ENCODE assay signal across 18 cellular contexts in the genomic region with DNA sequence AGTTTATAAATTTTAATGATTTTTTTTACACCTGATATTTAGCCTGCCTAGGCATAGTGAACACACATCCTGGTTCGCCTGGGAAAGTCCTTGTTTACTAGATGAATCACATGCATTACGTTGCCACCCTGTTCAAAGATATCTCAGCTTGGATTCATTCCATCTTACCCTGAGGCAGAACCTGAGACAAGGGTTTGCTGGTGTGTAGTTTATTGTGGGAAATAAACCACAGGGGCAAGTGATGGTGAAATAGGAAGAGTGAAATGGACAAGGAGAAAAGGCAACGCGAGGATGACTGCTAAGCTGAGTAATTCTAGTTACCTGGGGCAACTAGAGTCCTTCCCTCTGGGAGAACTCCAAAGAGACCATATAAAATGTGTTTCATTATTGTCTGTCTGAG.
DNase-seq lines count a peak whose midpoint lies in the region; ATAC-seq and TF ChIP-seq lines count a peak whose summit lies in the region.
"Had no signal": no experiment of that assay in that cellular context is flagged by ENCODE, and none has a peak within 500 bp of the region (broad histone marks: within the 10 kb centered on the region; RNA-seq: fewer than 3 reads in every experiment).

No MANE protein-coding gene starts in this region.

- in situ Hi-C loops in Panc1 (cut with HindIII; ENCODE audit: low pct_unique_long_range_greater_than_20kb, low sequenced_read_pairs): no loop called here

- ATAC-seq in Panc1 (peak; percentile 69), heart right ventricle (no peak)
- ATAC-seq: Right ventricle myocardium inferior; stimulated activated effector memory CD8-positive, alpha-beta T cell treated with anti-CD3 and anti-CD28 coated beads, Interleukin-12 subunit alpha, Interleukin-12 subunit beta, amount 100 ng/mL, for 72 hours had no signal

- no peaks in the 10 kb centered on the region for H3K4me1 Mint-ChIP-seq in CD8-positive, alpha-beta memory T cell
- H3K4me1 Mint-ChIP-seq: activated naive CD4-positive, alpha-beta T cell treated with anti-CD3 and anti-CD28 coated beads, Interleukin-2, amount 10 ng/mL, durations not matched to agents 7 days and 5 days; stimulated activated effector memory CD8-positive, alpha-beta T cell treated with anti-CD3 and anti-CD28 coated beads, Interleukin-12 subunit alpha, Interleukin-12 subunit beta, amount 100 ng/mL, for 72 hours had no signal

- BruUV-seq in Panc1 (replicated peaks; lab: Mats Ljungman, UMichigan): no TSS peak

- intact Hi-C loops in Panc1 (cut with micrococcal nuclease; ENCODE audit: unreplicated experiment): no loop called here
- intact Hi-C loops in tibial artery (cut with DNase I; ENCODE audit: low total_unique reads): no loop called here
- intact Hi-C loops in heart right ventricle (cut with DNase I): no loop called here

- POLR2A ChIA-PET in Panc1 (lab: Charles Lee): no interaction called here
- POLR2A ChIA-PET in CD8-positive, alpha-beta memory T cell (lab: Charles Lee): no interaction called here

- H3K4me3 Mint-ChIP-seq in CD8-positive, alpha-beta memory T cell: no peak overlapping the region
- H3K4me3 Mint-ChIP-seq: activated naive CD4-positive, alpha-beta T cell treated with anti-CD3 and anti-CD28 coated beads, Interleukin-2, amount 10 ng/mL, durations not matched to agents 7 days and 5 days; stimulated activated effector memory CD8-positive, alpha-beta T cell treated with anti-CD3 and anti-CD28 coated beads, Interleukin-12 subunit alpha, Interleukin-12 subunit beta, amount 100 ng/mL, for 72 hours; T-helper 1 cell treated with Interleukin-12 subunit alpha and Interleukin-12 subunit beta and Interleukin-4 antibody, amounts not matched to agents 30 μg/mL and 1 μg/mL, for 36 hours had no signal

- no peak overlapping the region for H3K27ac Mint-ChIP-seq in CD8-positive, alpha-beta memory T cell
- H3K27ac Mint-ChIP-seq: activated naive CD4-positive, alpha-beta T cell treated with anti-CD3 and anti-CD28 coated beads, Interleukin-2, amount 10 ng/mL, durations not matched to agents 7 days and 5 days; stimulated activated effector memory CD8-positive, alpha-beta T cell treated with anti-CD3 and anti-CD28 coated beads, Interleukin-12 subunit alpha, Interleukin-12 subunit beta, amount 100 ng/mL, for 72 hours; T-helper 1 cell treated with Interleukin-12 subunit alpha and Interleukin-12 subunit beta and Interleukin-4 antibody, amounts not matched to agents 30 μg/mL and 1 μg/mL, for 36 hours had no signal

- peaks cover 0 to 19% (median 6%) of the 10 kb centered on the region in 5 donors for H3K9me3 Mint-ChIP-seq in CD8-positive, alpha-beta memory T cell

- 79 to 86% methylated on average over 4 of the region's 4 CpGs for WGBS in heart right ventricle, 2 donors

- no peaks in the 10 kb centered on the region for H3K36me3 Mint-ChIP-seq in CD8-positive, alpha-beta memory T cell
- H3K36me3 Mint-ChIP-seq: activated naive CD4-positive, alpha-beta T cell treated with anti-CD3 and anti-CD28 coated beads, Interleukin-2, amount 10 ng/mL, durations not matched to agents 7 days and 5 days; stimulated activated effector memory CD8-positive, alpha-beta T cell treated with anti-CD3 and anti-CD28 coated beads, Interleukin-12 subunit alpha, Interleukin-12 subunit beta, amount 100 ng/mL, for 72 hours had no signal

- DNase-seq in NCI-H345 (lab: John Stamatoyannopoulos, UW) (peak; percentile 33), NCI-H345 treated with DMSO at 0.1 percent for 48 hours (lab: John Stamatoyannopoulos, UW; ENCODE audit: unreplicated experiment) (no peak), Panc1 (ENCODE audit: low read depth, low spot score) (peak; percentile 61), epithelial cell of prostate (ENCODE audit: low read depth, low spot score) (peak; percentile 99), tibial artery (no peak), heart right ventricle (no peak), AG08395 (ENCODE audit: low spot score) (no peak)
- no peak for DNase-seq in CD8-positive, alpha-beta memory T cell
- DNase-seq: activated CD4-positive, CD25-positive, alpha-beta regulatory T cell treated with anti-CD3 and anti-CD28 coated beads, Interleukin-2, amount 50 U/mL, for 72 hours; activated naive CD4-positive, alpha-beta T cell treated with anti-CD3 and anti-CD28 coated beads, Interleukin-2, amount 10 ng/mL, durations not matched to agents 7 days and 5 days; left ventricle myocardium inferior; NCI-H187 treated with DMSO at 0.1 percent for 48 hours had no signal

- H3K9me3 ChIP-seq in Panc1 (ENCODE audit: control insufficient read depth, insufficient read depth, low read depth, low read length) (no peaks in the 10 kb centered on the region), tibial artery (no peaks in the 10 kb centered on the region), heart right ventricle (peaks cover 0 to 4% (median 0%) of the 10 kb centered on the region in 11 donors)
- H3K9me3 ChIP-seq in CD8-positive, alpha-beta memory T cell (ENCODE audit: low read length): no peaks in the 10 kb centered on the region
- H3K9me3 ChIP-seq: breast epithelium, left ventricle myocardium inferior, tibial nerve had no signal

- H3K27me3 ChIP-seq in Panc1 (ENCODE audit: control insufficient read depth, insufficient read depth, low read length) (no peaks in the 10 kb centered on the region), tibial artery (no peaks in the 10 kb centered on the region), heart right ventricle (no peaks in the 10 kb centered on the region)
- H3K27me3 ChIP-seq in CD8-positive, alpha-beta memory T cell (ENCODE audit: insufficient read depth, low read length, poor library complexity, severe bottlenecking): no peaks in the 10 kb centered on the region
- H3K27me3 ChIP-seq: breast epithelium, tibial nerve had no signal

- TF ChIP-seq CTCF in Panc1 (IDR thresholded peaks at IDR 0.05): no peak
- TF ChIP-seq CTCF in tibial artery (IDR thresholded peaks at IDR 0.05): no peak
- TF ChIP-seq CTCF in heart right ventricle (IDR thresholded peaks at IDR 0.05): no peak

- no peaks in the 10 kb centered on the region for H3K27me3 Mint-ChIP-seq in CD8-positive, alpha-beta memory T cell
- H3K27me3 Mint-ChIP-seq: activated naive CD4-positive, alpha-beta T cell treated with anti-CD3 and anti-CD28 coated beads, Interleukin-2, amount 10 ng/mL, durations not matched to agents 7 days and 5 days had no signal

- H3K4me1 ChIP-seq in Panc1 (ENCODE audit: control insufficient read depth, insufficient read depth, low read length) (no peaks in the 10 kb centered on the region), tibial artery (no peaks in the 10 kb centered on the region), heart right ventricle (no peaks in the 10 kb centered on the region)
- no peaks in the 10 kb centered on the region for H3K4me1 ChIP-seq in CD8-positive, alpha-beta memory T cell (ENCODE audit: insufficient read depth, low read length)
- H3K4me1 ChIP-seq: breast epithelium, left ventricle myocardium inferior, tibial nerve had no signal

- H3K27ac ChIP-seq in Panc1 (ENCODE audit: low read length): no peak overlapping the region
- H3K27ac ChIP-seq in epithelial cell of prostate: no peak overlapping the region
- no peak overlapping the region for H3K27ac ChIP-seq in tibial artery
- H3K27ac ChIP-seq in heart right ventricle: no peak overlapping the region
- no peak overlapping the region for H3K27ac ChIP-seq in CD8-positive, alpha-beta memory T cell (ENCODE audit: low read depth, low read length)
- H3K27ac ChIP-seq: left ventricle myocardium inferior, tibial nerve had no signal

- H3K4me3 ChIP-seq in Panc1 (ENCODE audit: low read depth in 2 of 2, low read length in 2 of 2) (no peak overlapping the region), tibial artery (no peak overlapping the region), heart right ventricle (no peak overlapping the region)
- H3K4me3 ChIP-seq in CD8-positive, alpha-beta memory T cell (ENCODE audit: low read length): no peak overlapping the region
- H3K4me3 ChIP-seq: breast epithelium, left ventricle myocardium inferior, smooth muscle cell, tibial nerve had no signal

- H3K36me3 ChIP-seq in Panc1 (ENCODE audit: control insufficient read depth, insufficient read depth, low read length): no peaks in the 10 kb centered on the region
- no peaks in the 10 kb centered on the region for H3K36me3 ChIP-seq in tibial artery
- no peaks in the 10 kb centered on the region for H3K36me3 ChIP-seq in heart right ventricle
- H3K36me3 ChIP-seq in CD8-positive, alpha-beta memory T cell (ENCODE audit: insufficient read depth, low read length): no peaks in the 10 kb centered on the region
- H3K36me3 ChIP-seq: breast epithelium, left ventricle myocardium inferior, tibial nerve had no signal

- CTCF ChIA-PET in Panc1 (lab: Charles Lee): no interaction called here
- CTCF ChIA-PET in CD8-positive, alpha-beta memory T cell (lab: Charles Lee): no interaction called here

Comparison
In these comparisons a context has a peak if more than half of its experiments do, and no peak if none do; other contexts are left out.
1. DNase-seq: peak in NCI-H345 (single experiment), Panc1 (single experiment) and epithelial cell of prostate (single experiment); none in NCI-H345 treated with DMSO at 0.1 percent for 48 hours (single experiment), tibial artery (0 of 2), heart right ventricle (0 of 2), AG08395 (single experiment) and CD8-positive, alpha-beta memory T cell (0 of 5).